8 cellular contexts compared by ENCODE assay signal in genomic region chr19:18522124-18522861, GRCh38. TPM values are rescaled to one million over a fixed set of nuclear protein-coding genes. Genes with fewer than 3 reads are reported as not detected.
A peak's percentile ranks its signal among the peaks of the same experiment; 100 is the strongest.
DNase-seq lines count a peak whose midpoint lies in the region; ATAC-seq, FAIRE-seq and TF ChIP-seq lines count a peak whose summit lies in the region.

No MANE protein-coding gene starts in this region.

- TF ChIP-seq CTCF in Caco-2 (IDR thresholded peaks at IDR 0.05; ENCODE audit: insufficient read depth in 1 of 2, low read depth in 1 of 2, low read length in 1 of 2, severe bottlenecking in 1 of 2, unreplicated experiment in 1 of 2) = peak; percentile 10 to 14

- peak; percentile 98 for FAIRE-seq in endometrium (lab: Jason Lieb, UNC)

- H3K27me3 ChIP-seq in Caco-2 (replicated peaks; ENCODE audit: control insufficient read depth, insufficient read depth, low read length) = no peaks in the 10 kb centered on the region

- peak overlapping the region; percentile 81 for H3K4me3 Mint-ChIP-seq in Caco-2 (ENCODE audit: unreplicated experiment)

- BruUV-seq in Caco-2 (replicated peaks; lab: Mats Ljungman, UMichigan) = no TSS peak

- no peaks in the 10 kb centered on the region for H3K9me3 ChIP-seq in Caco-2

- peaks cover 5% of the 10 kb centered on the region for H3K4me1 ChIP-seq in Caco-2

- peak overlapping the region; percentile 90 for H3K4me3 ChIP-seq in Caco-2 (ENCODE audit: low read depth, low read length)

- H3K27me3 Mint-ChIP-seq in Caco-2 (ENCODE audit: insufficient read depth, unreplicated experiment) = no peaks in the 10 kb centered on the region

- H3K36me3 ChIP-seq in Caco-2 (ENCODE audit: control insufficient read depth, insufficient read depth, low read length) = no peaks in the 10 kb centered on the region

- H3K9me3 Mint-ChIP-seq in Caco-2 (ENCODE audit: unreplicated experiment) = no peaks in the 10 kb centered on the region

- ATAC-seq in GM21390 (IDR thresholded peaks at IDR 0.05; ENCODE audit: unreplicated experiment) = peak; percentile 84

- intact Hi-C loops in Caco-2 (cut with micrococcal nuclease; ENCODE audit: unreplicated experiment) = loop anchor here (1.0 to 5.0 kb wide), 5 partner anchors 35 to 114 kb away; partner anchors contain the start of genes KXD1, REX1BD and UBA52

- no peaks in the 10 kb centered on the region for H3K4me1 Mint-ChIP-seq in Caco-2 (ENCODE audit: low read depth, unreplicated experiment)

- POLR2A ChIA-PET in Caco-2 (lab: Charles Lee) = interaction anchor here (0.5 to 1.3 kb wide), 3 partner anchors 17 to 67 kb away, joined by 3 to 11 read pairs (median 3); no protein-coding TSS in a partner anchor

- H3K27ac Mint-ChIP-seq in Caco-2 (ENCODE audit: unreplicated experiment) = peak overlapping the region; percentile 89

- peaks cover 9% of the 10 kb centered on the region for H3K36me3 Mint-ChIP-seq in Caco-2 (ENCODE audit: insufficient read depth, unreplicated experiment)

- DNase-seq in Caco-2 = peak; percentile 99 to 100
- peak; percentile 96 to 100 (median 100) for DNase-seq in HUDEP-2 (lab: John Stamatoyannopoulos, UW; ENCODE audit: unreplicated experiment in 76 of 76)
- DNase-seq in NOMO-1 treated with dmso at 0.1 percent for 144 hours (lab: John Stamatoyannopoulos, UW; ENCODE audit: unreplicated experiment) = peak; percentile 100
- DNase-seq in activated CD8-positive, alpha-beta memory T cell treated with anti-CD3 and anti-CD28 coated beads, Interleukin-2, amount 50 U/mL, for 1 hour (ENCODE audit: extremely low read depth) = peak; percentile 100
- peak; percentile 100 for DNase-seq in mesenteric fat pad (ENCODE audit: low spot score)
- peak; percentile 100 for DNase-seq in stimulated activated CD8-positive, alpha-beta memory T cell treated with anti-CD3 and anti-CD28 coated beads, Interleukin-15, amount 100 ng/mL, for 24 hours (ENCODE audit: low read depth)

- CTCF ChIA-PET in Caco-2 (lab: Charles Lee) = interaction anchor here (0.5 to 2.8 kb wide), 11 partner anchors 9 to 325 kb away, joined by 3 to 28 read pairs (median 3); partner anchors contain the start of gene KXD1

RNA-seq across cellular contexts. Expression of gene ELL, which starts 0.4 kb away (rescaled TPM):
- total RNA-seq in Caco-2 (2022) (11.2 and 12.1 TPM in 2 replicates), mesenteric fat pad (38.4 TPM)

RNA-seq across cellular contexts. Expression of gene FKBP8, which starts 21.1 kb away (rescaled TPM):
- total RNA-seq in Caco-2 (2022) = 174 and 184 TPM in 2 replicates
- 176 TPM for total RNA-seq in mesenteric fat pad

RNA-seq across cellular contexts. Expression of gene KXD1, which starts 35.4 kb away (rescaled TPM):
- total RNA-seq in Caco-2 (2022) (77.5 and 80.2 TPM in 2 replicates), mesenteric fat pad (90.9 TPM)

RNA-seq across cellular contexts. Expression of gene UBA52, which starts 49.4 kb away (rescaled TPM):
- total RNA-seq in Caco-2 (2022) (1,276 and 1,389 TPM in 2 replicates), mesenteric fat pad (959 TPM)

Comparison
In these comparisons a context has a peak if more than half of its experiments do, and no peak if none do; other contexts are left out.
1. Peak in every context shown above with its lines: DNase-seq, ATAC-seq and H3K4me3 ChIP-seq.